ENCODE assay signal across 12 cellular contexts in the genomic region with DNA sequence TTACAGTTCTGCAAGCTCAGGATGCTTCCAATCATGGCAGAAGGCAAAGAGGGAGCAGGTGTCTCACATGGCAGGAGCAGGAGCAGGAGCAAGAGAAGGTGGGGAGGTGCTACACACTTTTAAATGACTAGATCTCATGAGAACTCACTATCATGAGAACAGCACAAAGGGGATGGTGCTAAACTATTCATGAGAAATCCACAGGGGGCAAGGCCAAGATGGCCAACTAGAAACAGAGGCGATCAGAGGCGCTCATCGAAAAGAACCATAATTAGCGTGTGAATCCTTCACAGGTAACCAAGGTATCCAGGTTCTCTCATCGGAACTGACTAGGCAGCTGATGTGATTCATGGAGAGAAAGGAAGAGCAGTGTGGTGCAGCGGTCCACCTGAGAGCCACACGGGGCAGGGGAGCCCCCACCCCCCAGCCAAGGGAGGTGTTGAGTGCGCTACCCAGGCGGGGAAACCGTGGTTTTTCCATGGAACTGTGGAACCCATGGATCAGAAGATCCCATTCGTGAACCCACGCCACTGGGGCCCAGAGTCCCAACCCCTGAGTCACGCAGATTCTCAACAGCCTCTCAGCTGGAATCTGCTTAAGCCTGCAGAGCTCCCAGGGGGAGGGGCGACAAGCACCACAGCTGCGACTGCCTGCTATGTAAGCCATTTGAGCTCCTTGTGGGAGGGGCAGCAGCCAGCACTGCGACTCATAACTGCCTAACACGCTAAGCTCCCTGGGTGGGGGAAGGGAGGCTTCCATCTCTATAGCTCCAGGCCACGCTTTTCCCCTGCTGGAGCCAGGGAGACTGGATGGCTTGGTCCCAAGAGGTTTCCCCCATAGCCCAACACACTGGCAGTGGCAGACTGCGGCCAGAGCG. TPM values are rescaled to one million over a fixed set of nuclear protein-coding genes. Genes with fewer than 3 reads are reported as not detected.
DNase-seq lines count a peak whose midpoint lies in the region; ATAC-seq, FAIRE-seq and TF ChIP-seq lines count a peak whose summit lies in the region.
"Had no signal": no experiment of that assay in that cellular context is flagged by ENCODE, and none has a peak within 500 bp of the region (broad histone marks: within the 10 kb centered on the region; RNA-seq: fewer than 3 reads in every experiment).

No MANE protein-coding gene starts in this region.

- in situ Hi-C loops in HepG2 (cut with HindIII; ENCODE audit: extremely low pct_ligation_motif_present, low pct_unique_long_range_greater_than_20kb) = no loop called here

- no peaks in the 10 kb centered on the region for H3K9me2 ChIP-seq in PC-3 (replicated peaks; ENCODE audit: low read length)

- no peak for FAIRE-seq in HepG2 (lab: Jason Lieb, UNC)
- FAIRE-seq: colon had no signal

- CTCF ChIA-PET in HepG2 (lab: Yijun Ruan, JAX; ENCODE audit: low intra/inter-chr PET ratio, low total read pairs) = no interaction called here
- CTCF ChIA-PET in PC-3 (lab: Charles Lee) = no interaction called here

- H3K79me2 ChIP-seq in HepG2 (ENCODE audit: insufficient read depth, low read length) (no peaks in the 10 kb centered on the region), PC-3 (ENCODE audit: low read length) (no peaks in the 10 kb centered on the region)

- no peak overlapping the region for H3K27ac ChIP-seq in HepG2 (ENCODE audit: extremely low read length, insufficient read depth, low read length)
- H3K27ac ChIP-seq in right lobe of liver = no peak overlapping the region
- no peak overlapping the region for H3K27ac ChIP-seq in PC-3 (ENCODE audit: low read length)

- intact Hi-C loops in HepG2 (cut with micrococcal nuclease; ENCODE audit: unreplicated experiment) = no loop called here
- intact Hi-C loops in right lobe of liver (cut with DNase I) = no loop called here
- intact Hi-C loops in PC-3 (cut with micrococcal nuclease) = no loop called here

- DNase-seq in HepG2 (ENCODE audit: low spot score) (peak; percentile 7), right lobe of liver (no peak), PC-3 (peak; percentile 66), fibroblast of the conjunctiva (ENCODE audit: low read depth) (peak; percentile 14), amygdala (lab: John Stamatoyannopoulos, UW) (no peak), DMS114 treated with DMSO at 0.1 percent for 48 hours (lab: John Stamatoyannopoulos, UW; ENCODE audit: unreplicated experiment) (no peak)
- DNase-seq in stimulated activated CD8-positive, alpha-beta memory T cell treated with anti-CD3 and anti-CD28 coated beads, Interleukin-4, amount 100 ng/mL, for 48 hours = no peak
- DNase-seq: CD4-positive, alpha-beta memory T cell; OCI-M1; stimulated activated CD4-positive, alpha-beta T cell treated with anti-CD3 and anti-CD28 coated beads, Interleukin-12 subunit alpha, Interleukin-12 subunit beta, amount 100 ng/mL, for 4 hours had no signal

- H3K36me3 ChIP-seq in HepG2 (replicated peaks in 1 of 2; ENCODE audit: control insufficient read depth in 1 of 2, insufficient read depth in 2 of 2, low read length in 2 of 2) = no peaks in the 10 kb centered on the region
- H3K36me3 ChIP-seq in right lobe of liver = no peaks in the 10 kb centered on the region
- no peaks in the 10 kb centered on the region for H3K36me3 ChIP-seq in PC-3 (ENCODE audit: low read depth, low read length)

- WGBS in HepG2 (ENCODE audit: low lambda C conversion rate) = 50% methylated on average over 2 of the region's 20 CpGs
- 89% methylated on average over 5 of the region's 20 CpGs for WGBS in right lobe of liver (ENCODE audit: insufficient coverage, low coverage, low lambda C conversion rate, missing lambda C conversion rate)

- no peak for TF ChIP-seq CTCF in HepG2 (CRISPR knock-in tag; IDR thresholded peaks at IDR 0.05)
- no peak for TF ChIP-seq CTCF in right lobe of liver (IDR thresholded peaks at IDR 0.05)
- TF ChIP-seq CTCF in PC-3 (conservative IDR thresholded peaks at IDR 0.05; ENCODE audit: low read depth, low read length) = no peak

- POLR2A ChIA-PET in HepG2 (lab: Yijun Ruan, JAX) (no interaction called here), PC-3 (lab: Charles Lee; ENCODE audit: unreplicated experiment) (no interaction called here)

- BruUV-seq in HepG2 (replicated peaks; lab: Mats Ljungman, UMichigan) (no TSS peak), PC-3 (replicated peaks; lab: Mats Ljungman, UMichigan) (no TSS peak)

- H3K9ac ChIP-seq in HepG2 (ENCODE audit: insufficient read depth, low read depth, low read length) (no peak overlapping the region), PC-3 (ENCODE audit: low read length) (no peak overlapping the region)

- no peak for TF ChIP-seq EP300 in HepG2 (IDR thresholded peaks at IDR 0.05; ENCODE audit: low read depth in 2 of 2, low read length in 2 of 2)
- TF ChIP-seq EP300 in HepG2 (CRISPR knock-in tag; IDR thresholded peaks at IDR 0.05; ENCODE audit: borderline replicate concordance) = no peak

- H3K27me3 ChIP-seq in HepG2 (ENCODE audit: control insufficient read depth in 1 of 2, insufficient read depth in 2 of 2, low read length in 2 of 2) = no peaks in the 10 kb centered on the region
- H3K27me3 ChIP-seq in right lobe of liver = no peaks in the 10 kb centered on the region
- H3K27me3 ChIP-seq in PC-3 (ENCODE audit: low read length) = no peaks in the 10 kb centered on the region

- H2AFZ ChIP-seq in HepG2 (ENCODE audit: low read length) (no peak overlapping the region), PC-3 (ENCODE audit: low read length) (no peak overlapping the region)

- no peak overlapping the region for H3K4me3 ChIP-seq in HepG2 (replicated peaks in 1 of 3; ENCODE audit: insufficient read depth in 1 of 3, low read depth in 2 of 3, low read length in 3 of 3)
- H3K4me3 ChIP-seq in right lobe of liver = no peak overlapping the region
- no peak overlapping the region for H3K4me3 ChIP-seq in PC-3 (ENCODE audit: low read length)

- H3K4me1 ChIP-seq in HepG2 (ENCODE audit: insufficient read depth, low read length) (no peaks in the 10 kb centered on the region), right lobe of liver (no peaks in the 10 kb centered on the region), PC-3 (ENCODE audit: insufficient read depth, low read length) (no peaks in the 10 kb centered on the region)

- TF ChIP-seq POLR2A in HepG2 (IDR thresholded peaks at IDR 0.05; ENCODE audit: insufficient read depth in 1 of 2, low read depth in 2 of 2, low read length in 2 of 2) (no peak), right lobe of liver (IDR thresholded peaks at IDR 0.05) (no peak)

- H3K9me3 ChIP-seq in HepG2 (ENCODE audit: low read length) = no peaks in the 10 kb centered on the region
- no peaks in the 10 kb centered on the region for H3K9me3 ChIP-seq in right lobe of liver
- no peaks in the 10 kb centered on the region for H3K9me3 ChIP-seq in PC-3 (ENCODE audit: low read length)

- no peak for TF ChIP-seq RAD21 in HepG2 (CRISPR knock-in tag; IDR thresholded peaks at IDR 0.05)

- H3K4me2 ChIP-seq in HepG2 (ENCODE audit: low read depth, low read length) (no peak overlapping the region), PC-3 (ENCODE audit: low read length) (no peak overlapping the region)

- no peaks in the 10 kb centered on the region for H4K20me1 ChIP-seq in HepG2 (ENCODE audit: insufficient read depth, low read length)
- H4K20me1 ChIP-seq in PC-3 (ENCODE audit: low read length) = no peaks in the 10 kb centered on the region

- ATAC-seq in HepG2 (peak; percentile 48), right lobe of liver (no peak), PC-3 (peak; percentile 64; the same call in 1 of the 2 replicates), GM18520 (IDR thresholded peaks at IDR 0.05; ENCODE audit: unreplicated experiment) (no peak)

- H3F3A ChIP-seq in PC-3 (ENCODE audit: low read length, unreplicated experiment) = no peaks in the 10 kb centered on the region

TF ChIP-seq in HepG2, 621 proteins besides CTCF, POLR2A, EP300 and RAD21:
- TF ChIP-seq HNRNPH1 (optimal IDR thresholded peaks at IDR 0.05; ENCODE audit: low read depth, low read length) = no peak

RNA-seq across cellular contexts. Expression of gene FGF16, which starts 46.7 kb away (rescaled TPM):
- total RNA-seq in HepG2 (2016; rRNA removed; fragmentation: Illumina TruSeq; extraction: Trizol) (not detected in 2 replicates), right lobe of liver (not detected), PC-3 (2014; rRNA removed) (not detected in 2 replicates)
- total RNA-seq in HepG2 (2016; cell fraction: cytosol; rRNA removed; fragmentation: Illumina TruSeq; extraction: Trizol; ENCODE audit: low read depth) = not detected in 2 replicates
- total RNA-seq in HepG2 (2016; cell fraction: insoluble cytoplasmic fraction; rRNA removed; fragmentation: Illumina TruSeq; extraction: Trizol) = not detected in 2 replicates
- not detected in 2 replicates for total RNA-seq in HepG2 (2016; cell fraction: membrane; rRNA removed; fragmentation: Illumina TruSeq; extraction: Trizol)
- not detected in 2 replicates for total RNA-seq in HepG2 (2016; cell fraction: nucleus; rRNA removed; fragmentation: Illumina TruSeq; extraction: Trizol)
- polyA plus RNA-seq in HepG2 (2011; rRNA removed) = not detected in 2 replicates
- polyA plus RNA-seq in HepG2 (2011; cell fraction: cytosol; rRNA removed) = not detected in 2 replicates
- not detected in 2 replicates for polyA plus RNA-seq in HepG2 (2011; cell fraction: nucleus; rRNA removed)
- not detected in 2 replicates for polyA plus RNA-seq in HepG2 (2012)
- polyA plus RNA-seq in HepG2 (2016; cell fraction: cytosol; fragmentation: Illumina TruSeq; extraction: Trizol; ENCODE audit: low read depth) = not detected in 2 replicates
- not detected in 2 replicates for polyA plus RNA-seq in HepG2 (2016; cell fraction: insoluble cytoplasmic fraction; fragmentation: Illumina TruSeq; extraction: Trizol; ENCODE audit: low read depth)
- not detected in 2 replicates for polyA plus RNA-seq in HepG2 (2016; cell fraction: membrane; fragmentation: Illumina TruSeq; extraction: Trizol; ENCODE audit: low read depth)
- polyA plus RNA-seq in HepG2 (2016; cell fraction: nucleus; fragmentation: Illumina TruSeq; extraction: Trizol; ENCODE audit: insufficient read depth, low read depth) = not detected in 2 replicates
- polyA minus RNA-seq in HepG2 (2011; rRNA and poly(A)+ RNA removed; ENCODE audit: low replicate concordance) = not detected in 2 replicates
- polyA minus RNA-seq in HepG2 (2011; cell fraction: cytosol; rRNA and poly(A)+ RNA removed) = not detected in 2 replicates
- polyA minus RNA-seq in HepG2 (2011; cell fraction: nucleus; rRNA and poly(A)+ RNA removed) = not detected in 2 replicates
- total RNA-seq: CD4-positive, alpha-beta memory T cell had no signal
- polyA plus RNA-seq: CD4-positive, alpha-beta memory T cell had no signal

Comparison
In these comparisons a context has a peak if more than half of its experiments do, and no peak if none do; other contexts are left out.
1. ATAC-seq: peak in HepG2 (single experiment) and PC-3 (single experiment); none in right lobe of liver (0 of 4) and GM18520 (single experiment).
2. DNase-seq: peak in HepG2 (single experiment), PC-3 (single experiment) and fibroblast of the conjunctiva (single experiment); none in right lobe of liver (0 of 3), stimulated activated CD8-positive, alpha-beta memory T cell treated with anti-CD3 and anti-CD28 coated beads, Interleukin-4, amount 100 ng/mL, for 48 hours (single experiment), amygdala (0 of 56) and DMS114 treated with DMSO at 0.1 percent for 48 hours (single experiment).